1 cellular context compared by ENCODE assay signal in the genomic region with DNA sequence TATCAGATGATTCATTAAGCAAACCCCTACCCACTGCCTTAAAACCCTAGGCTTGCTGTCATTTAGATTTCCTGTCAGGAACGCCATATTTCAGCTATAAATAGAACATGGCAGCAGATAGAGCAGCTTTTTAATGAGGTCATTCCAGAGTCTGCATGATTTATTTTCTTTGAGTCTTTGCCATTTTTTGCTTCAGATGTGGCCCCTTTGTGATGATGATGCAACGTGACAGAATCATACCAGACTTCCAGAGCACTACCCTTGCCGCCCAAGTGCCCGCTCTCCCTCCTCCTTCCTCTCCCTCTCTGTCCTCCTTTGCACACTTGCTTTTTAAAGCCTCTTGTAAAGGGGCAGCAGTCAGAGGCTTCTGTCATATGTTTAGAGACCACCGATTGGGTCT.
TF ChIP-seq lines count a peak whose summit lies in the region.

No MANE protein-coding gene starts in this region.

TF ChIP-seq in HEK293, 187 proteins besides CTCF, POLR2A, EP300 and RAD21 (continued from another document and continues in another):
- TF ChIP-seq, protein P1, sequence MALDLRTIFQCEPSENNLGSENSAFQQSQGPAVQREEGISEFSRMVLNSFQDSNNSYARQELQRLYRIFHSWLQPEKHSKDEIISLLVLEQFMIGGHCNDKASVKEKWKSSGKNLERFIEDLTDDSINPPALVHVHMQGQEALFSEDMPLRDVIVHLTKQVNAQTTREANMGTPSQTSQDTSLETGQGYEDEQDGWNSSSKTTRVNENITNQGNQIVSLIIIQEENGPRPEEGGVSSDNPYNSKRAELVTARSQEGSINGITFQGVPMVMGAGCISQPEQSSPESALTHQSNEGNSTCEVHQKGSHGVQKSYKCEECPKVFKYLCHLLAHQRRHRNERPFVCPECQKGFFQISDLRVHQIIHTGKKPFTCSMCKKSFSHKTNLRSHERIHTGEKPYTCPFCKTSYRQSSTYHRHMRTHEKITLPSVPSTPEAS (tag by site-specific recombination; IDR thresholded peaks at IDR 0.05), result peak; percentile 58; the same call in 1 of the 2 replicates
- TF ChIP-seq, protein P2, sequence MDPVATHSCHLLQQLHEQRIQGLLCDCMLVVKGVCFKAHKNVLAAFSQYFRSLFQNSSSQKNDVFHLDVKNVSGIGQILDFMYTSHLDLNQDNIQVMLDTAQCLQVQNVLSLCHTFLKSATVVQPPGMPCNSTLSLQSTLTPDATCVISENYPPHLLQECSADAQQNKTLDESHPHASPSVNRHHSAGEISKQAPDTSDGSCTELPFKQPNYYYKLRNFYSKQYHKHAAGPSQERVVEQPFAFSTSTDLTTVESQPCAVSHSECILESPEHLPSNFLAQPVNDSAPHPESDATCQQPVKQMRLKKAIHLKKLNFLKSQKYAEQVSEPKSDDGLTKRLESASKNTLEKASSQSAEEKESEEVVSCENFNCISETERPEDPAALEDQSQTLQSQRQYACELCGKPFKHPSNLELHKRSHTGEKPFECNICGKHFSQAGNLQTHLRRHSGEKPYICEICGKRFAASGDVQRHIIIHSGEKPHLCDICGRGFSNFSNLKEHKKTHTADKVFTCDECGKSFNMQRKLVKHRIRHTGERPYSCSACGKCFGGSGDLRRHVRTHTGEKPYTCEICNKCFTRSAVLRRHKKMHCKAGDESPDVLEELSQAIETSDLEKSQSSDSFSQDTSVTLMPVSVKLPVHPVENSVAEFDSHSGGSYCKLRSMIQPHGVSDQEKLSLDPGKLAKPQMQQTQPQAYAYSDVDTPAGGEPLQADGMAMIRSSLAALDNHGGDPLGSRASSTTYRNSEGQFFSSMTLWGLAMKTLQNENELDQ (tag by site-specific recombination; IDR thresholded peaks at IDR 0.05; ENCODE audit: low read depth), result no peak
- no peak for TF ChIP-seq ZNF514 (tag by site-specific recombination; IDR thresholded peaks at IDR 0.05)
- no peak for TF ChIP-seq ZNF585B (tag by site-specific recombination; IDR thresholded peaks at IDR 0.05)
- no peak for TF ChIP-seq ZNF146 (tag by site-specific recombination; IDR thresholded peaks at IDR 0.05)
- peak; percentile 75; the same call in 1 of the 2 replicates for TF ChIP-seq ZBTB48 (tag by site-specific recombination; IDR thresholded peaks at IDR 0.05)
- TF ChIP-seq ZNF112 (tag by site-specific recombination; IDR thresholded peaks at IDR 0.05), result no peak
- TF ChIP-seq MZF1 (tag by site-specific recombination; IDR thresholded peaks at IDR 0.05; ENCODE audit: borderline replicate concordance), result 0 out of 2 replicates have a peak, but pooled peaks have one; percentile 61
- TF ChIP-seq HOXD13 (CRISPR knock-in tag; IDR thresholded peaks at IDR 0.05; ENCODE audit: borderline replicate concordance), result no peak
- TF ChIP-seq ZNF24 (tag by site-specific recombination; IDR thresholded peaks at IDR 0.05), result peak; percentile 95
- no peak for TF ChIP-seq ZNF121 (tag by site-specific recombination; IDR thresholded peaks at IDR 0.05)
- TF ChIP-seq REPIN1 (tag by site-specific recombination; IDR thresholded peaks at IDR 0.05; ENCODE audit: low read depth), result no peak
- TF ChIP-seq ZNF48 (tag by site-specific recombination; IDR thresholded peaks at IDR 0.05), result no peak
- TF ChIP-seq SETDB1 (IDR thresholded peaks at IDR 0.05; ENCODE audit: insufficient read length, low read length), result no peak
- TF ChIP-seq EGR2 (tag by site-specific recombination; IDR thresholded peaks at IDR 0.05; ENCODE audit: low read depth), result no peak
- peak; percentile 82 for TF ChIP-seq ZBTB17 (tag by site-specific recombination; IDR thresholded peaks at IDR 0.05)
- TF ChIP-seq ZNF202 (tag by site-specific recombination; IDR thresholded peaks at IDR 0.05; ENCODE audit: borderline replicate concordance), result no peak
- TF ChIP-seq ZNF670 (tag by site-specific recombination; IDR thresholded peaks at IDR 0.05; ENCODE audit: low read depth), result no peak
- TF ChIP-seq ZNF175 (tag by site-specific recombination; IDR thresholded peaks at IDR 0.05), result no peak
- TF ChIP-seq YY2 (tag by site-specific recombination; IDR thresholded peaks at IDR 0.05), result peak; percentile 76
- no peak for TF ChIP-seq HOXC10 (CRISPR knock-in tag; IDR thresholded peaks at IDR 0.05)
- TF ChIP-seq, protein P3, sequence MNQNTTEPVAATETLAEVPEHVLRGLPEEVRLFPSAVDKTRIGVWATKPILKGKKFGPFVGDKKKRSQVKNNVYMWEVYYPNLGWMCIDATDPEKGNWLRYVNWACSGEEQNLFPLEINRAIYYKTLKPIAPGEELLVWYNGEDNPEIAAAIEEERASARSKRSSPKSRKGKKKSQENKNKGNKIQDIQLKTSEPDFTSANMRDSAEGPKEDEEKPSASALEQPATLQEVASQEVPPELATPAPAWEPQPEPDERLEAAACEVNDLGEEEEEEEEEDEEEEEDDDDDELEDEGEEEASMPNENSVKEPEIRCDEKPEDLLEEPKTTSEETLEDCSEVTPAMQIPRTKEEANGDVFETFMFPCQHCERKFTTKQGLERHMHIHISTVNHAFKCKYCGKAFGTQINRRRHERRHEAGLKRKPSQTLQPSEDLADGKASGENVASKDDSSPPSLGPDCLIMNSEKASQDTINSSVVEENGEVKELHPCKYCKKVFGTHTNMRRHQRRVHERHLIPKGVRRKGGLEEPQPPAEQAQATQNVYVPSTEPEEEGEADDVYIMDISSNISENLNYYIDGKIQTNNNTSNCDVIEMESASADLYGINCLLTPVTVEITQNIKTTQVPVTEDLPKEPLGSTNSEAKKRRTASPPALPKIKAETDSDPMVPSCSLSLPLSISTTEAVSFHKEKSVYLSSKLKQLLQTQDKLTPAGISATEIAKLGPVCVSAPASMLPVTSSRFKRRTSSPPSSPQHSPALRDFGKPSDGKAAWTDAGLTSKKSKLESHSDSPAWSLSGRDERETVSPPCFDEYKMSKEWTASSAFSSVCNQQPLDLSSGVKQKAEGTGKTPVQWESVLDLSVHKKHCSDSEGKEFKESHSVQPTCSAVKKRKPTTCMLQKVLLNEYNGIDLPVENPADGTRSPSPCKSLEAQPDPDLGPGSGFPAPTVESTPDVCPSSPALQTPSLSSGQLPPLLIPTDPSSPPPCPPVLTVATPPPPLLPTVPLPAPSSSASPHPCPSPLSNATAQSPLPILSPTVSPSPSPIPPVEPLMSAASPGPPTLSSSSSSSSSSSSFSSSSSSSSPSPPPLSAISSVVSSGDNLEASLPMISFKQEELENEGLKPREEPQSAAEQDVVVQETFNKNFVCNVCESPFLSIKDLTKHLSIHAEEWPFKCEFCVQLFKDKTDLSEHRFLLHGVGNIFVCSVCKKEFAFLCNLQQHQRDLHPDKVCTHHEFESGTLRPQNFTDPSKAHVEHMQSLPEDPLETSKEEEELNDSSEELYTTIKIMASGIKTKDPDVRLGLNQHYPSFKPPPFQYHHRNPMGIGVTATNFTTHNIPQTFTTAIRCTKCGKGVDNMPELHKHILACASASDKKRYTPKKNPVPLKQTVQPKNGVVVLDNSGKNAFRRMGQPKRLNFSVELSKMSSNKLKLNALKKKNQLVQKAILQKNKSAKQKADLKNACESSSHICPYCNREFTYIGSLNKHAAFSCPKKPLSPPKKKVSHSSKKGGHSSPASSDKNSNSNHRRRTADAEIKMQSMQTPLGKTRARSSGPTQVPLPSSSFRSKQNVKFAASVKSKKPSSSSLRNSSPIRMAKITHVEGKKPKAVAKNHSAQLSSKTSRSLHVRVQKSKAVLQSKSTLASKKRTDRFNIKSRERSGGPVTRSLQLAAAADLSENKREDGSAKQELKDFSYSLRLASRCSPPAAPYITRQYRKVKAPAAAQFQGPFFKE (tag by site-specific recombination; IDR thresholded peaks at IDR 0.05; ENCODE audit: borderline replicate concordance), result no peak
- TF ChIP-seq BCL11A (tag by site-specific recombination; IDR thresholded peaks at IDR 0.05; ENCODE audit: low read depth), result peak; percentile 72; the same call in 1 of the 2 replicates
- no peak for TF ChIP-seq AEBP2 (tag by site-specific recombination; IDR thresholded peaks at IDR 0.05; ENCODE audit: borderline replicate concordance)
- TF ChIP-seq ZNF610 (tag by site-specific recombination; IDR thresholded peaks at IDR 0.05; ENCODE audit: borderline replicate concordance), result peak; percentile 78
- TF ChIP-seq ZNF473 (tag by site-specific recombination; IDR thresholded peaks at IDR 0.05), result no peak
- TF ChIP-seq ZSCAN16 (tag by site-specific recombination; IDR thresholded peaks at IDR 0.05), result 0 out of 2 replicates have a peak, but pooled peaks have one; percentile 46
- TF ChIP-seq ZNF792 (tag by site-specific recombination; IDR thresholded peaks at IDR 0.05), result no peak
- TF ChIP-seq ZNF544 (tag by site-specific recombination; IDR thresholded peaks at IDR 0.05), result no peak
- TF ChIP-seq ZNF211 (tag by site-specific recombination; IDR thresholded peaks at IDR 0.05; ENCODE audit: low read depth), result no peak
- TF ChIP-seq ZNF423 (tag by site-specific recombination; IDR thresholded peaks at IDR 0.05), result no peak
- no peak for TF ChIP-seq ZFP37 (tag by site-specific recombination; IDR thresholded peaks at IDR 0.05)
- TF ChIP-seq KLF16 (tag by site-specific recombination; IDR thresholded peaks at IDR 0.05), result peak; percentile 83
- no peak for TF ChIP-seq ZNF404 (tag by site-specific recombination; IDR thresholded peaks at IDR 0.05)
- TF ChIP-seq ZNF394 (tag by site-specific recombination; IDR thresholded peaks at IDR 0.05; ENCODE audit: borderline replicate concordance), result peak; percentile 90
- no peak for TF ChIP-seq ZNF76 (tag by site-specific recombination; IDR thresholded peaks at IDR 0.05; ENCODE audit: borderline replicate concordance, low read depth)
- no peak; the same call in 1 of the 2 replicates for TF ChIP-seq ZNF548 (tag by site-specific recombination; IDR thresholded peaks at IDR 0.05)
- TF ChIP-seq GLIS2 (tag by site-specific recombination; IDR thresholded peaks at IDR 0.05), result no peak
- no peak for TF ChIP-seq ZNF426 (tag by site-specific recombination; IDR thresholded peaks at IDR 0.05)
- TF ChIP-seq ZBTB21 (tag by site-specific recombination; IDR thresholded peaks at IDR 0.05), result peak; percentile 92
- TF ChIP-seq ZBTB44 (tag by site-specific recombination; IDR thresholded peaks at IDR 0.05), result peak; percentile 72
- peak; percentile 75 for TF ChIP-seq ZNF664 (tag by site-specific recombination; IDR thresholded peaks at IDR 0.05)
- TF ChIP-seq BCL11B (tag by site-specific recombination; IDR thresholded peaks at IDR 0.05; ENCODE audit: low read depth), result no peak
- no peak for TF ChIP-seq ZNF701 (tag by site-specific recombination; IDR thresholded peaks at IDR 0.05)
- TF ChIP-seq, protein P4, sequence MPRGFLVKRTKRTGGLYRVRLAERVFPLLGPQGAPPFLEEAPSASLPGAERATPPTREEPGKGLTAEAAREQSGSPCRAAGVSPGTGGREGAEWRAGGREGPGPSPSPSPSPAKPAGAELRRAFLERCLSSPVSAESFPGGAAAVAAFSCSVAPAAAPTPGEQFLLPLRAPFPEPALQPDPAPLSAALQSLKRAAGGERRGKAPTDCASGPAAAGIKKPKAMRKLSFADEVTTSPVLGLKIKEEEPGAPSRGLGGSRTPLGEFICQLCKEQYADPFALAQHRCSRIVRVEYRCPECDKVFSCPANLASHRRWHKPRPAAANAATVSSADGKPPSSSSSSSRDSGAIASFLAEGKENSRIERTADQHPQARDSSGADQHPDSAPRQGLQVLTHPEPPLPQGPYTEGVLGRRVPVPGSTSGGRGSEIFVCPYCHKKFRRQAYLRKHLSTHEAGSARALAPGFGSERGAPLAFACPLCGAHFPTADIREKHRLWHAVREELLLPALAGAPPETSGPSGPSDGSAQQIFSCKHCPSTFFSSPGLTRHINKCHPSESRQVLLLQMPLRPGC (tag by site-specific recombination; IDR thresholded peaks at IDR 0.05), result peak; percentile 88
- peak; percentile 27 for TF ChIP-seq ZNF529 (tag by site-specific recombination; IDR thresholded peaks at IDR 0.05; ENCODE audit: insufficient replicate concordance)
- TF ChIP-seq ZNF837 (tag by site-specific recombination; IDR thresholded peaks at IDR 0.05), result no peak
- TF ChIP-seq SP7 (tag by site-specific recombination; IDR thresholded peaks at IDR 0.05), result peak; percentile 90
- TF ChIP-seq REST (tag by site-specific recombination; IDR thresholded peaks at IDR 0.05), result no peak
